Comparison of ENCODE assay signal across 8 cellular contexts in genomic region chr15:92882697-92883642, GRCh38. TPM values are rescaled to one million over a fixed set of nuclear protein-coding genes. Genes with fewer than 3 reads are reported as not detected.
A peak's percentile ranks its signal among the peaks of the same experiment; 100 is the strongest.
DNase-seq lines count a peak whose midpoint lies in the region; ATAC-seq, FAIRE-seq and TF ChIP-seq lines count a peak whose summit lies in the region.

No MANE protein-coding gene starts in this region.

- H4K20me1 ChIP-seq in osteoblast (ENCODE audit: insufficient read depth, low read length): peaks cover 13% of the 10 kb centered on the region

- no peak for FAIRE-seq in GM12891 (lab: Jason Lieb, UNC)

- TF ChIP-seq POLR2A in GM12891 (IDR thresholded peaks at IDR 0.05; ENCODE audit: low read depth, low read length): peak; percentile 92

- peaks cover 34% of the 10 kb centered on the region for H3K4me1 ChIP-seq in osteoblast (ENCODE audit: insufficient read depth, low read length)

- TF ChIP-seq CTCF in fibroblast of mammary gland (conservative IDR thresholded peaks at IDR 0.05; ENCODE audit: control insufficient read depth, insufficient read depth, low read depth, low read length): no peak
- TF ChIP-seq CTCF in osteoblast (IDR thresholded peaks at IDR 0.05; ENCODE audit: extremely low read depth, low read depth, low read length): no peak

- DNase-seq in GM12891 (ENCODE audit: insufficient read length, low spot score): no peak
- peak; percentile 97 for DNase-seq in Kasumi-1 (lab: John Stamatoyannopoulos, UW)
- DNase-seq in activated CD8-positive, alpha-beta memory T cell treated with anti-CD3 and anti-CD28 coated beads, Interleukin-2, amount 50 U/mL, for 48 hours: peak; percentile 74
- no peak for DNase-seq in fibroblast of mammary gland (ENCODE audit: low read depth)
- DNase-seq in osteoblast (ENCODE audit: insufficient read length, low spot score, missing footprints): no peak
- DNase-seq in OCI-M1 (lab: John Stamatoyannopoulos, UW): no peak
- DNase-seq in effector CD8-positive, alpha-beta T cell (lab: John Stamatoyannopoulos, UW): no peak

- H3K4me2 ChIP-seq in osteoblast (ENCODE audit: insufficient read depth, low read length): peak overlapping the region; percentile 93

- no peak overlapping the region for H2AFZ ChIP-seq in osteoblast (ENCODE audit: low read length)

- peak; percentile 58 for ATAC-seq in GM21737 (IDR thresholded peaks at IDR 0.05; ENCODE audit: unreplicated experiment)

- H3K9me3 ChIP-seq in osteoblast (ENCODE audit: low read depth, low read length): no peaks in the 10 kb centered on the region

- peaks cover 51% of the 10 kb centered on the region for H3K79me2 ChIP-seq in osteoblast (ENCODE audit: insufficient read depth, low read length)

- H3K36me3 ChIP-seq in osteoblast (ENCODE audit: insufficient read depth, low read length): peaks cover 19% of the 10 kb centered on the region

- H3K27me3 ChIP-seq in osteoblast (ENCODE audit: insufficient read depth, low read length): no peaks in the 10 kb centered on the region

- H3K4me3 ChIP-seq in fibroblast of mammary gland (ENCODE audit: control insufficient read depth, low read depth, low read length): peak overlapping the region; percentile 85
- H3K4me3 ChIP-seq in osteoblast (ENCODE audit: insufficient read depth, low read length): peak overlapping the region; percentile 93

- peak overlapping the region; percentile 90 for H3K27ac ChIP-seq in osteoblast (ENCODE audit: low read depth, low read length)

TF ChIP-seq in GM12891, 5 proteins besides CTCF, POLR2A, EP300 and RAD21:
- TF ChIP-seq POU2F2 (IDR thresholded peaks at IDR 0.05; ENCODE audit: low read depth, low read length) (peak; percentile 87), POLR2AphosphoS5 (IDR thresholded peaks at IDR 0.05; ENCODE audit: low read depth, low read length) (peak; percentile 94), TAF1 (IDR thresholded peaks at IDR 0.05; ENCODE audit: low read depth, low read length) (peak; percentile 94), SPI1 (IDR thresholded peaks at IDR 0.05; ENCODE audit: low read depth, low read length) (no peak)

RNA-seq across cellular contexts. Expression of gene CHD2, which starts 17.2 kb away (rescaled TPM):
- polyA plus RNA-seq in GM12891 (2012; ENCODE audit: low read depth, missing spikeins): 45.4 TPM
- 94.0 and 98.8 TPM in 2 replicates for total RNA-seq in osteoblast

Comparison
In these comparisons a context has a peak if more than half of its experiments do, and no peak if none do; other contexts are left out.
1. DNase-seq: peak in Kasumi-1 (2 of 2) and activated CD8-positive, alpha-beta memory T cell treated with anti-CD3 and anti-CD28 coated beads, Interleukin-2, amount 50 U/mL, for 48 hours (single experiment); none in GM12891 (single experiment), fibroblast of mammary gland (single experiment), osteoblast (single experiment), OCI-M1 (single experiment) and effector CD8-positive, alpha-beta T cell (single experiment).